Comparison of ENCODE assay signal across 1 cellular context in genomic region chr19:1469200-1469935, GRCh38.
TF ChIP-seq lines count a peak whose summit lies in the region.

No MANE protein-coding gene starts in this region.

TF ChIP-seq in GM23338, 12 proteins besides CTCF, POLR2A, EP300 and RAD21 (continued from another document):
- TF ChIP-seq, protein P1, sequence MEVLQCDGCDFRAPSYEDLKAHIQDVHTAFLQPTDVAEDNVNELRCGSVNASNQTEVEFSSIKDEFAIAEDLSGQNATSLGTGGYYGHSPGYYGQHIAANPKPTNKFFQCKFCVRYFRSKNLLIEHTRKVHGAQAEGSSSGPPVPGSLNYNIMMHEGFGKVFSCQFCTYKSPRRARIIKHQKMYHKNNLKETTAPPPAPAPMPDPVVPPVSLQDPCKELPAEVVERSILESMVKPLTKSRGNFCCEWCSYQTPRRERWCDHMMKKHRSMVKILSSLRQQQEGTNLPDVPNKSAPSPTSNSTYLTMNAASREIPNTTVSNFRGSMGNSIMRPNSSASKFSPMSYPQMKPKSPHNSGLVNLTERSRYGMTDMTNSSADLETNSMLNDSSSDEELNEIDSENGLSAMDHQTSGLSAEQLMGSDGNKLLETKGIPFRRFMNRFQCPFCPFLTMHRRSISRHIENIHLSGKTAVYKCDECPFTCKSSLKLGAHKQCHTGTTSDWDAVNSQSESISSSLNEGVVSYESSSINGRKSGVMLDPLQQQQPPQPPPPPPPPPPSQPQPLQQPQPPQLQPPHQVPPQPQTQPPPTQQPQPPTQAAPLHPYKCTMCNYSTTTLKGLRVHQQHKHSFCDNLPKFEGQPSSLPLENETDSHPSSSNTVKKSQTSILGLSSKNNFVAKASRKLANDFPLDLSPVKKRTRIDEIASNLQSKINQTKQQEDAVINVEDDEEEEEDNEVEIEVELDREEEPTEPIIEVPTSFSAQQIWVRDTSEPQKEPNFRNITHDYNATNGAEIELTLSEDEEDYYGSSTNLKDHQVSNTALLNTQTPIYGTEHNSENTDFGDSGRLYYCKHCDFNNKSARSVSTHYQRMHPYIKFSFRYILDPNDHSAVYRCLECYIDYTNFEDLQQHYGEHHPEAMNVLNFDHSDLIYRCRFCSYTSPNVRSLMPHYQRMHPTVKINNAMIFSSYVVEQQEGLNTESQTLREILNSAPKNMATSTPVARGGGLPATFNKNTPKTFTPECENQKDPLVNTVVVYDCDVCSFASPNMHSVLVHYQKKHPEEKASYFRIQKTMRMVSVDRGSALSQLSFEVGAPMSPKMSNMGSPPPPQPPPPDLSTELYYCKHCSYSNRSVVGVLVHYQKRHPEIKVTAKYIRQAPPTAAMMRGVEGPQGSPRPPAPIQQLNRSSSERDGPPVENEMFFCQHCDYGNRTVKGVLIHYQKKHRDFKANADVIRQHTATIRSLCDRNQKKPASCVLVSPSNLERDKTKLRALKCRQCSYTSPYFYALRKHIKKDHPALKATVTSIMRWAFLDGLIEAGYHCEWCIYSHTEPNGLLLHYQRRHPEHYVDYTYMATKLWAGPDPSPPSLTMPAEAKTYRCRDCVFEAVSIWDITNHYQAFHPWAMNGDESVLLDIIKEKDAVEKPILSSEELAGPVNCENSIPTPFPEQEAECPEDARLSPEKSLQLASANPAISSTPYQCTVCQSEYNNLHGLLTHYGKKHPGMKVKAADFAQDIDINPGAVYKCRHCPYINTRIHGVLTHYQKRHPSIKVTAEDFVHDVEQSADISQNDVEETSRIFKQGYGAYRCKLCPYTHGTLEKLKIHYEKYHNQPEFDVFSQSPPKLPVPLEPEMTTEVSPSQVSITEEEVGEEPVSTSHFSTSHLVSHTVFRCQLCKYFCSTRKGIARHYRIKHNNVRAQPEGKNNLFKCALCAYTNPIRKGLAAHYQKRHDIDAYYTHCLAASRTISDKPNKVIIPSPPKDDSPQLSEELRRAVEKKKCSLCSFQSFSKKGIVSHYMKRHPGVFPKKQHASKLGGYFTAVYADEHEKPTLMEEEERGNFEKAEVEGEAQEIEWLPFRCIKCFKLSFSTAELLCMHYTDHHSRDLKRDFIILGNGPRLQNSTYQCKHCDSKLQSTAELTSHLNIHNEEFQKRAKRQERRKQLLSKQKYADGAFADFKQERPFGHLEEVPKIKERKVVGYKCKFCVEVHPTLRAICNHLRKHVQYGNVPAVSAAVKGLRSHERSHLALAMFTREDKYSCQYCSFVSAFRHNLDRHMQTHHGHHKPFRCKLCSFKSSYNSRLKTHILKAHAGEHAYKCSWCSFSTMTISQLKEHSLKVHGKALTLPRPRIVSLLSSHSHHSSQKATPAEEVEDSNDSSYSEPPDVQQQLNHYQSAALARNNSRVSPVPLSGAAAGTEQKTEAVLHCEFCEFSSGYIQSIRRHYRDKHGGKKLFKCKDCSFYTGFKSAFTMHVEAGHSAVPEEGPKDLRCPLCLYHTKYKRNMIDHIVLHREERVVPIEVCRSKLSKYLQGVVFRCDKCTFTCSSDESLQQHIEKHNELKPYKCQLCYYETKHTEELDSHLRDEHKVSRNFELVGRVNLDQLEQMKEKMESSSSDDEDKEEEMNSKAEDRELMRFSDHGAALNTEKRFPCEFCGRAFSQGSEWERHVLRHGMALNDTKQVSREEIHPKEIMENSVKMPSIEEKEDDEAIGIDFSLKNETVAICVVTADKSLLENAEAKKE (CRISPR knock-in tag; IDR thresholded peaks at IDR 0.05): no peak
- TF ChIP-seq, protein P2, sequence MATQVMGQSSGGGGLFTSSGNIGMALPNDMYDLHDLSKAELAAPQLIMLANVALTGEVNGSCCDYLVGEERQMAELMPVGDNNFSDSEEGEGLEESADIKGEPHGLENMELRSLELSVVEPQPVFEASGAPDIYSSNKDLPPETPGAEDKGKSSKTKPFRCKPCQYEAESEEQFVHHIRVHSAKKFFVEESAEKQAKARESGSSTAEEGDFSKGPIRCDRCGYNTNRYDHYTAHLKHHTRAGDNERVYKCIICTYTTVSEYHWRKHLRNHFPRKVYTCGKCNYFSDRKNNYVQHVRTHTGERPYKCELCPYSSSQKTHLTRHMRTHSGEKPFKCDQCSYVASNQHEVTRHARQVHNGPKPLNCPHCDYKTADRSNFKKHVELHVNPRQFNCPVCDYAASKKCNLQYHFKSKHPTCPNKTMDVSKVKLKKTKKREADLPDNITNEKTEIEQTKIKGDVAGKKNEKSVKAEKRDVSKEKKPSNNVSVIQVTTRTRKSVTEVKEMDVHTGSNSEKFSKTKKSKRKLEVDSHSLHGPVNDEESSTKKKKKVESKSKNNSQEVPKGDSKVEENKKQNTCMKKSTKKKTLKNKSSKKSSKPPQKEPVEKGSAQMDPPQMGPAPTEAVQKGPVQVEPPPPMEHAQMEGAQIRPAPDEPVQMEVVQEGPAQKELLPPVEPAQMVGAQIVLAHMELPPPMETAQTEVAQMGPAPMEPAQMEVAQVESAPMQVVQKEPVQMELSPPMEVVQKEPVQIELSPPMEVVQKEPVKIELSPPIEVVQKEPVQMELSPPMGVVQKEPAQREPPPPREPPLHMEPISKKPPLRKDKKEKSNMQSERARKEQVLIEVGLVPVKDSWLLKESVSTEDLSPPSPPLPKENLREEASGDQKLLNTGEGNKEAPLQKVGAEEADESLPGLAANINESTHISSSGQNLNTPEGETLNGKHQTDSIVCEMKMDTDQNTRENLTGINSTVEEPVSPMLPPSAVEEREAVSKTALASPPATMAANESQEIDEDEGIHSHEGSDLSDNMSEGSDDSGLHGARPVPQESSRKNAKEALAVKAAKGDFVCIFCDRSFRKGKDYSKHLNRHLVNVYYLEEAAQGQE (IDR thresholded peaks at IDR 0.05; ENCODE audit: unreplicated experiment): no peak
- no peak for TF ChIP-seq EZH2phosphoT487 (IDR thresholded peaks at IDR 0.05; ENCODE audit: unreplicated experiment)
- TF ChIP-seq NANOG (IDR thresholded peaks at IDR 0.05; ENCODE audit: borderline replicate concordance): no peak
- TF ChIP-seq ZNF114 (CRISPR knock-in tag; IDR thresholded peaks at IDR 0.05): no peak
